ENCODE assay signal across 1 cellular context in genomic region chr3:133376805-133377204, GRCh38.
TF ChIP-seq lines count a peak whose summit lies in the region.

No MANE protein-coding gene starts in this region.

TF ChIP-seq in GM12878, 131 proteins besides CTCF, POLR2A, EP300 and RAD21:
- no peak for TF ChIP-seq RBBP5 (conservative IDR thresholded peaks at IDR 0.05)
- no peak for TF ChIP-seq CREB1 (IDR thresholded peaks at IDR 0.05; ENCODE audit: low read depth)
- no peak for TF ChIP-seq NFYA (IDR thresholded peaks at IDR 0.05; ENCODE audit: borderline replicate concordance, low read depth, low read length)
- no peak for TF ChIP-seq SMAD1 (IDR thresholded peaks at IDR 0.05; ENCODE audit: low read depth, partially characterized antibody)
- TF ChIP-seq RB1 (IDR thresholded peaks at IDR 0.05; ENCODE audit: borderline replicate concordance) = no peak
- no peak for TF ChIP-seq E4F1 (IDR thresholded peaks at IDR 0.05; ENCODE audit: borderline replicate concordance, partially characterized antibody)
- TF ChIP-seq TAF1 (IDR thresholded peaks at IDR 0.05; ENCODE audit: borderline replicate concordance, low read depth, low read length) = no peak
- TF ChIP-seq NR2C1 (IDR thresholded peaks at IDR 0.05) = no peak
- TF ChIP-seq WRNIP1 (IDR thresholded peaks at IDR 0.05; ENCODE audit: borderline replicate concordance, low read depth, low read length) = no peak
- TF ChIP-seq ATF7 (IDR thresholded peaks at IDR 0.05; ENCODE audit: low read depth) = no peak
- TF ChIP-seq MEF2A (IDR thresholded peaks at IDR 0.05; ENCODE audit: insufficient read depth, low read depth, low read length) = no peak
